ENCODE assay signal across 9 cellular contexts in genomic region chr15:38696120-38696727, GRCh38.
DNase-seq lines count a peak whose midpoint lies in the region; ATAC-seq, FAIRE-seq and TF ChIP-seq lines count a peak whose summit lies in the region.
"Had no signal": no experiment of that assay in that cellular context is flagged by ENCODE, and none has a peak within 500 bp of the region (broad histone marks: within the 10 kb centered on the region; RNA-seq: fewer than 3 reads in every experiment).

No MANE protein-coding gene starts in this region.

- peak; percentile 53 for DNase-seq in LHCN-M2 (ENCODE audit: low read depth)
- peak; percentile 57 for DNase-seq in activated T-cell treated with anti-CD3 and anti-CD28 coated beads, Interleukin-2, amount 50 U/mL, for 4 hours
- peak; percentile 65 for DNase-seq in small intestine
- no peak for DNase-seq in mesenteric fat pad (ENCODE audit: low spot score)
- no peak for DNase-seq in nucleus accumbens (lab: John Stamatoyannopoulos, UW)
- DNase-seq in CD14-positive monocyte (ENCODE audit: low spot score) = no peak

- peak overlapping the region; percentile 13; the same call in 1 of the 2 replicates for H3K9ac ChIP-seq in BLaER1

- no peak for FAIRE-seq in small intestine (lab: Jason Lieb, UNC)

- peaks cover 64% of the 10 kb centered on the region for H3K4me1 ChIP-seq in BLaER1
- H3K4me1 ChIP-seq in small intestine (ENCODE audit: control insufficient read depth in 2 of 2, insufficient read depth in 1 of 2, low read depth in 1 of 2, low read length in 1 of 2) = no peaks in the 10 kb centered on the region

- H3K27ac Mint-ChIP-seq in CD14-positive monocyte = peak overlapping the region in 2 of 7 donors; percentile 43 to 68
- H3K27ac Mint-ChIP-seq: brain had no signal

- no peaks in the 10 kb centered on the region for H3K27me3 Mint-ChIP-seq in activated T-cell treated with anti-CD3 and anti-CD28 coated beads, Interleukin-2, amount 50 U/mL, for 4 hours (ENCODE audit: low read depth)
- peaks cover 0 to 3% (median 2%) of the 10 kb centered on the region in 3 donors for H3K27me3 Mint-ChIP-seq in CD14-positive monocyte (ENCODE audit: low read depth in 3 of 3)
- H3K27me3 Mint-ChIP-seq: brain had no signal

- H3K9me3 ChIP-seq in BLaER1 (no peaks in the 10 kb centered on the region), small intestine (ENCODE audit: control insufficient read depth, low read depth) (no peaks in the 10 kb centered on the region)

- peak overlapping the region; percentile 58 for H3K4me3 Mint-ChIP-seq in activated T-cell treated with anti-CD3 and anti-CD28 coated beads, Interleukin-2, amount 50 U/mL, for 4 hours
- no peak overlapping the region for H3K4me3 Mint-ChIP-seq in CD14-positive monocyte
- H3K4me3 Mint-ChIP-seq: brain had no signal

- peaks cover 69% of the 10 kb centered on the region for H3K4me1 Mint-ChIP-seq in activated T-cell treated with anti-CD3 and anti-CD28 coated beads, Interleukin-2, amount 50 U/mL, for 4 hours (ENCODE audit: low read depth)
- peaks cover 10% of the 10 kb centered on the region for H3K4me1 Mint-ChIP-seq in CD14-positive monocyte

- 69 to 81% (median 76%) methylated on average over 7 of the region's 7 CpGs for WGBS in small intestine, 3 donors

- H3K27me3 ChIP-seq in BLaER1 (no peaks in the 10 kb centered on the region), small intestine (ENCODE audit: control insufficient read depth in 2 of 2, insufficient read depth in 2 of 2, low read length in 2 of 2) (no peaks in the 10 kb centered on the region)

- no peaks in the 10 kb centered on the region for H3K36me3 Mint-ChIP-seq in activated T-cell treated with anti-CD3 and anti-CD28 coated beads, Interleukin-2, amount 50 U/mL, for 4 hours (ENCODE audit: insufficient read depth)
- no peaks in the 10 kb centered on the region for H3K36me3 Mint-ChIP-seq in CD14-positive monocyte
- H3K36me3 Mint-ChIP-seq: brain had no signal

- H4K20me1 ChIP-seq in BLaER1 = no peaks in the 10 kb centered on the region

- intact Hi-C loops in CD14-positive monocyte (cut with micrococcal nuclease) = loop anchor here in 1 of 2 donors (10.0 kb wide), 1 partner anchor 221 kb away; no protein-coding TSS in a partner anchor

- ATAC-seq in GM21381 (IDR thresholded peaks at IDR 0.05; ENCODE audit: unreplicated experiment) = peak; percentile 47
- ATAC-seq in activated T-cell treated with anti-CD3 and anti-CD28 coated beads, Interleukin-2, amount 50 U/mL, for 4 hours = peak; percentile 97

- H3K4me3 ChIP-seq in BLaER1 = no peak overlapping the region
- peak overlapping the region in 1 of 2 donors; percentile 13 for H3K4me3 ChIP-seq in small intestine (ENCODE audit: low read depth in 1 of 2, low read length in 2 of 2)

- H3K36me3 ChIP-seq in BLaER1 (no peaks in the 10 kb centered on the region), small intestine (ENCODE audit: control insufficient read depth in 2 of 2, insufficient read depth in 2 of 2, low read length in 2 of 2) (no peaks in the 10 kb centered on the region)

- peak overlapping the region; percentile 66 for H3K4me2 ChIP-seq in BLaER1

- TF ChIP-seq CTCF in CD14-positive monocyte (IDR thresholded peaks at IDR 0.05) = no peak

- H3K9me3 Mint-ChIP-seq in activated T-cell treated with anti-CD3 and anti-CD28 coated beads, Interleukin-2, amount 50 U/mL, for 4 hours = no peaks in the 10 kb centered on the region
- H3K9me3 Mint-ChIP-seq in CD14-positive monocyte = no peaks in the 10 kb centered on the region

- H3K27ac ChIP-seq in BLaER1 (peak overlapping the region; percentile 63), small intestine (ENCODE audit: low read depth in 1 of 2, low read length in 1 of 2) (peak overlapping the region; percentile 32 to 69)

Comparison
In these comparisons a context has a peak if more than half of its experiments do, and no peak if none do; other contexts are left out.
1. DNase-seq: peak in LHCN-M2 (single experiment), activated T-cell treated with anti-CD3 and anti-CD28 coated beads, Interleukin-2, amount 50 U/mL, for 4 hours (single experiment) and small intestine (single experiment); none in mesenteric fat pad (single experiment), nucleus accumbens (0 of 56) and CD14-positive monocyte (single experiment).